In genomic region chr9:73680831-73681230, GRCh38 we compare ENCODE assay signal across 16 cellular contexts.
DNase-seq lines count a peak whose midpoint lies in the region; ATAC-seq and TF ChIP-seq lines count a peak whose summit lies in the region.
"Had no signal": no experiment of that assay in that cellular context is flagged by ENCODE, and none has a peak within 500 bp of the region (broad histone marks: within the 10 kb centered on the region; RNA-seq: fewer than 3 reads in every experiment).

No MANE protein-coding gene starts in this region.

- no peak overlapping the region for H4K8ac ChIP-seq in trophoblast cell (ENCODE audit: low read depth, low read length)

- H3K9me3 ChIP-seq in trophoblast cell (ENCODE audit: insufficient read depth, low read depth, low read length), result no peaks in the 10 kb centered on the region
- H3K9me3 ChIP-seq: Peyer's patch had no signal

- no peak overlapping the region for H2BK12ac ChIP-seq in trophoblast cell (ENCODE audit: low read length)

- no peak overlapping the region for H3K4me2 ChIP-seq in trophoblast cell (ENCODE audit: low read length)
- H3K4me2 ChIP-seq: BLaER1 had no signal

- ATAC-seq in GM18502 (IDR thresholded peaks at IDR 0.05; ENCODE audit: poor library complexity, unreplicated experiment), result no peak

- no peaks in the 10 kb centered on the region for H3K36me3 ChIP-seq in trophoblast cell (ENCODE audit: control insufficient read depth in 1 of 2, insufficient read depth in 2 of 2, low read length in 2 of 2)
- H3K36me3 ChIP-seq: BLaER1, MG63, Peyer's patch had no signal

- no peak overlapping the region for H2BK120ac ChIP-seq in trophoblast cell (ENCODE audit: insufficient read depth, low read length, poor library complexity)

- no peaks in the 10 kb centered on the region for H3K27me3 ChIP-seq in trophoblast cell (ENCODE audit: insufficient read depth, low read length)
- H3K27me3 ChIP-seq: BLaER1, MG63, Peyer's patch had no signal

- no peak overlapping the region for H3K18ac ChIP-seq in trophoblast cell (ENCODE audit: low read length)

- in situ Hi-C loops in SK-MEL-5 (cut with HindIII; ENCODE audit: low pct_unique_long_range_greater_than_20kb, low sequenced_read_pairs), result no loop called here

- no peak overlapping the region for H3K14ac ChIP-seq in trophoblast cell (ENCODE audit: low read length)

- peaks cover 5% of the 10 kb centered on the region for H3K79me1 ChIP-seq in trophoblast cell (ENCODE audit: low read length)

- H4K12ac ChIP-seq in trophoblast cell (ENCODE audit: low read depth, low read length), result no peak overlapping the region

- no peak overlapping the region for H2BK5ac ChIP-seq in trophoblast cell (ENCODE audit: low read depth, low read length, poor library complexity)

- H2AFZ ChIP-seq in trophoblast cell (ENCODE audit: insufficient read depth, low read length, poor library complexity), result no peak overlapping the region

- H3K4me3 ChIP-seq in fibroblast of villous mesenchyme (ENCODE audit: low read depth, low read length) (no peak overlapping the region), trophoblast cell (ENCODE audit: low read depth, low read length) (no peak overlapping the region)
- H3K4me3 ChIP-seq: BLaER1, MG63, Peyer's patch had no signal

- no peak overlapping the region for H3K4ac ChIP-seq in trophoblast cell (ENCODE audit: low read depth, low read length)

- no peak overlapping the region for H2AK5ac ChIP-seq in trophoblast cell (ENCODE audit: low read length)

- H4K91ac ChIP-seq in trophoblast cell (ENCODE audit: low read depth, low read length), result no peak overlapping the region

- WGBS in trophoblast cell (ENCODE audit: extremely low coverage, insufficient coverage, insufficient read length), result no CpG with 5 or more reads among the region's 6 CpGs

- peaks cover 7% of the 10 kb centered on the region in 2 experiments for H3K4me1 ChIP-seq in trophoblast cell (ENCODE audit: control insufficient read depth in 1 of 2, insufficient read depth in 2 of 2, low read length in 2 of 2)
- H3K4me1 ChIP-seq: BLaER1, Peyer's patch had no signal

- no peak overlapping the region for H3K27ac ChIP-seq in trophoblast cell (ENCODE audit: low read depth, low read length)
- H3K27ac ChIP-seq: BLaER1, Peyer's patch had no signal

- no peaks in the 10 kb centered on the region for H3K79me2 ChIP-seq in trophoblast cell (ENCODE audit: control insufficient read depth, insufficient read depth, low read length, poor library complexity)

- DNase-seq in HT-29 (ENCODE audit: low spot score), result peak; percentile 3
- peak; percentile 49 for DNase-seq in SK-MEL-5 (ENCODE audit: low read depth, low spot score)
- peak; percentile 13 for DNase-seq in fibroblast of villous mesenchyme (ENCODE audit: low read depth)
- DNase-seq in trophoblast cell, result peak; percentile 12 to 39
- no peak for DNase-seq in cerebellum (ENCODE audit: low spot score)
- no peak for DNase-seq in globus pallidus (ENCODE audit: low spot score)
- DNase-seq: HFFc6, MG63, NCI-H1092 treated with DMSO at 0.1 percent for 48 hours, NCI-H1694, NCI-H2171, NCI-H446 treated with DMSO at 0.1 percent for 48 hours, NCI-H82, Peyer's patch had no signal

- H3K23ac ChIP-seq in trophoblast cell (ENCODE audit: low read length), result no peak overlapping the region

- TF ChIP-seq CTCF in fibroblast of villous mesenchyme (IDR thresholded peaks at IDR 0.05; ENCODE audit: insufficient read depth, low read depth, low read length), result no peak

- no peak overlapping the region for H3K9ac ChIP-seq in trophoblast cell (ENCODE audit: low read length)
- H3K9ac ChIP-seq: BLaER1 had no signal

Comparison
In these comparisons a context has a peak if more than half of its experiments do, and no peak if none do; other contexts are left out.
1. DNase-seq: peak in HT-29 (single experiment), SK-MEL-5 (single experiment), fibroblast of villous mesenchyme (single experiment) and trophoblast cell (2 of 2); none in cerebellum (single experiment) and globus pallidus (single experiment).